1 cellular context compared by ENCODE assay signal in genomic region chr6:157726892-157727628, GRCh38.
TF ChIP-seq lines count a peak whose summit lies in the region.

No MANE protein-coding gene starts in this region.

TF ChIP-seq in HepG2, 621 proteins besides CTCF, POLR2A, EP300 and RAD21 (continues in another document):
- TF ChIP-seq NFRKB (IDR thresholded peaks at IDR 0.05): no peak
- TF ChIP-seq CCDC6 (CRISPR knock-in tag; IDR thresholded peaks at IDR 0.05): no peak
- TF ChIP-seq, protein P1, sequence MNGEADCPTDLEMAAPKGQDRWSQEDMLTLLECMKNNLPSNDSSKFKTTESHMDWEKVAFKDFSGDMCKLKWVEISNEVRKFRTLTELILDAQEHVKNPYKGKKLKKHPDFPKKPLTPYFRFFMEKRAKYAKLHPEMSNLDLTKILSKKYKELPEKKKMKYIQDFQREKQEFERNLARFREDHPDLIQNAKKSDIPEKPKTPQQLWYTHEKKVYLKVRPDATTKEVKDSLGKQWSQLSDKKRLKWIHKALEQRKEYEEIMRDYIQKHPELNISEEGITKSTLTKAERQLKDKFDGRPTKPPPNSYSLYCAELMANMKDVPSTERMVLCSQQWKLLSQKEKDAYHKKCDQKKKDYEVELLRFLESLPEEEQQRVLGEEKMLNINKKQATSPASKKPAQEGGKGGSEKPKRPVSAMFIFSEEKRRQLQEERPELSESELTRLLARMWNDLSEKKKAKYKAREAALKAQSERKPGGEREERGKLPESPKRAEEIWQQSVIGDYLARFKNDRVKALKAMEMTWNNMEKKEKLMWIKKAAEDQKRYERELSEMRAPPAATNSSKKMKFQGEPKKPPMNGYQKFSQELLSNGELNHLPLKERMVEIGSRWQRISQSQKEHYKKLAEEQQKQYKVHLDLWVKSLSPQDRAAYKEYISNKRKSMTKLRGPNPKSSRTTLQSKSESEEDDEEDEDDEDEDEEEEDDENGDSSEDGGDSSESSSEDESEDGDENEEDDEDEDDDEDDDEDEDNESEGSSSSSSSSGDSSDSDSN (CRISPR knock-in tag; IDR thresholded peaks at IDR 0.05): no peak
- TF ChIP-seq MBD4 (IDR thresholded peaks at IDR 0.05; ENCODE audit: borderline replicate concordance, low read length): no peak
- TF ChIP-seq, protein P2, sequence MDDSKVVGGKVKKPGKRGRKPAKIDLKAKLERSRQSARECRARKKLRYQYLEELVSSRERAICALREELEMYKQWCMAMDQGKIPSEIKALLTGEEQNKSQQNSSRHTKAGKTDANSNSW (CRISPR knock-in tag; IDR thresholded peaks at IDR 0.05; ENCODE audit: borderline replicate concordance): no peak
- TF ChIP-seq ARID3A (IDR thresholded peaks at IDR 0.05; ENCODE audit: low read depth, low read length): no peak
- TF ChIP-seq HDAC1 (CRISPR knock-in tag; IDR thresholded peaks at IDR 0.05): peak; percentile 21; the same call in 1 of the 2 replicates
- TF ChIP-seq SNRNP70 (IDR thresholded peaks at IDR 0.05; ENCODE audit: low read depth, low read length): no peak
- no peak for TF ChIP-seq ZGPAT (CRISPR knock-in tag; IDR thresholded peaks at IDR 0.05)
- TF ChIP-seq, protein P3, sequence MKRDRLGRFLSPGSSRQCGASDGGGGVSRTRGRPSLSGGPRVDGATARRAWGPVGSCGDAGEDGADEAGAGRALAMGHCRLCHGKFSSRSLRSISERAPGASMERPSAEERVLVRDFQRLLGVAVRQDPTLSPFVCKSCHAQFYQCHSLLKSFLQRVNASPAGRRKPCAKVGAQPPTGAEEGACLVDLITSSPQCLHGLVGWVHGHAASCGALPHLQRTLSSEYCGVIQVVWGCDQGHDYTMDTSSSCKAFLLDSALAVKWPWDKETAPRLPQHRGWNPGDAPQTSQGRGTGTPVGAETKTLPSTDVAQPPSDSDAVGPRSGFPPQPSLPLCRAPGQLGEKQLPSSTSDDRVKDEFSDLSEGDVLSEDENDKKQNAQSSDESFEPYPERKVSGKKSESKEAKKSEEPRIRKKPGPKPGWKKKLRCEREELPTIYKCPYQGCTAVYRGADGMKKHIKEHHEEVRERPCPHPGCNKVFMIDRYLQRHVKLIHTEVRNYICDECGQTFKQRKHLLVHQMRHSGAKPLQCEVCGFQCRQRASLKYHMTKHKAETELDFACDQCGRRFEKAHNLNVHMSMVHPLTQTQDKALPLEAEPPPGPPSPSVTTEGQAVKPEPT (CRISPR knock-in tag; IDR thresholded peaks at IDR 0.05; ENCODE audit: low read depth): no peak
- TF ChIP-seq ZNF556 (CRISPR knock-in tag; IDR thresholded peaks at IDR 0.05; ENCODE audit: borderline replicate concordance): 0 out of 2 replicates have a peak, but pooled peaks have one; percentile 47
- TF ChIP-seq PAF1 (CRISPR knock-in tag; IDR thresholded peaks at IDR 0.05): no peak
- TF ChIP-seq, protein P4, sequence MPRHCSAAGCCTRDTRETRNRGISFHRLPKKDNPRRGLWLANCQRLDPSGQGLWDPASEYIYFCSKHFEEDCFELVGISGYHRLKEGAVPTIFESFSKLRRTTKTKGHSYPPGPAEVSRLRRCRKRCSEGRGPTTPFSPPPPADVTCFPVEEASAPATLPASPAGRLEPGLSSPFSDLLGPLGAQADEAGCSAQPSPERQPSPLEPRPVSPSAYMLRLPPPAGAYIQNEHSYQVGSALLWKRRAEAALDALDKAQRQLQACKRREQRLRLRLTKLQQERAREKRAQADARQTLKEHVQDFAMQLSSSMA (CRISPR knock-in tag; IDR thresholded peaks at IDR 0.05): no peak
- TF ChIP-seq MED13 (CRISPR knock-in tag; IDR thresholded peaks at IDR 0.05): no peak
- no peak for TF ChIP-seq PAWR (CRISPR knock-in tag; IDR thresholded peaks at IDR 0.05; ENCODE audit: borderline replicate concordance)
- TF ChIP-seq TCF7L2 (IDR thresholded peaks at IDR 0.05; ENCODE audit: low read depth, low read length): no peak
- no peak for TF ChIP-seq BRD4 (CRISPR knock-in tag; IDR thresholded peaks at IDR 0.05)
- no peak for TF ChIP-seq CBX1 (IDR thresholded peaks at IDR 0.05; ENCODE audit: low read depth)
- no peak for TF ChIP-seq SKI (IDR thresholded peaks at IDR 0.05; ENCODE audit: partially characterized antibody)
- TF ChIP-seq AKAP8 (CRISPR knock-in tag; IDR thresholded peaks at IDR 0.05): no peak
- TF ChIP-seq ZNF367 (CRISPR knock-in tag; IDR thresholded peaks at IDR 0.05; ENCODE audit: borderline replicate concordance): no peak
- TF ChIP-seq ZSCAN25 (CRISPR knock-in tag; IDR thresholded peaks at IDR 0.05): no peak
- no peak for TF ChIP-seq ZNF776 (CRISPR knock-in tag; IDR thresholded peaks at IDR 0.05)
- 0 out of 2 replicates have a peak, but pooled peaks have one; percentile 26 for TF ChIP-seq MEIS1 (CRISPR knock-in tag; IDR thresholded peaks at IDR 0.05; ENCODE audit: borderline replicate concordance)
- no peak for TF ChIP-seq ETV6 (CRISPR knock-in tag; conservative IDR thresholded peaks at IDR 0.05)
- no peak for TF ChIP-seq KIAA2018 (CRISPR knock-in tag; IDR thresholded peaks at IDR 0.05; ENCODE audit: borderline replicate concordance)
- TF ChIP-seq ZNF816 (CRISPR knock-in tag; IDR thresholded peaks at IDR 0.05; ENCODE audit: borderline replicate concordance): peak; percentile 35; the same call in 1 of the 2 replicates
- 0 out of 2 replicates have a peak, but pooled peaks have one; percentile 35 for TF ChIP-seq GTF3A (CRISPR knock-in tag; conservative IDR thresholded peaks at IDR 0.05)
- TF ChIP-seq KAT7 (CRISPR knock-in tag; IDR thresholded peaks at IDR 0.05; ENCODE audit: borderline replicate concordance): no peak
- TF ChIP-seq TEAD3 (CRISPR knock-in tag; optimal IDR thresholded peaks at IDR 0.05; ENCODE audit: borderline replicate concordance): no peak
- TF ChIP-seq GATAD1 (CRISPR knock-in tag; IDR thresholded peaks at IDR 0.05): no peak
- TF ChIP-seq SOX13 (IDR thresholded peaks at IDR 0.05): no peak
- 0 out of 4 replicates have a peak, but pooled peaks of 1 of the 2 experiments have one; percentile 18 for TF ChIP-seq SOX13 (CRISPR knock-in tag; conservative IDR thresholded peaks at IDR 0.05 in 1 of 2, IDR thresholded peaks at IDR 0.05 in 1 of 2)
- no peak for TF ChIP-seq RFX3 (CRISPR knock-in tag; IDR thresholded peaks at IDR 0.05)
- 0 out of 2 replicates have a peak, but pooled peaks have one; percentile 57 for TF ChIP-seq ZNF670 (CRISPR knock-in tag; IDR thresholded peaks at IDR 0.05; ENCODE audit: borderline replicate concordance)
- TF ChIP-seq, protein P5, sequence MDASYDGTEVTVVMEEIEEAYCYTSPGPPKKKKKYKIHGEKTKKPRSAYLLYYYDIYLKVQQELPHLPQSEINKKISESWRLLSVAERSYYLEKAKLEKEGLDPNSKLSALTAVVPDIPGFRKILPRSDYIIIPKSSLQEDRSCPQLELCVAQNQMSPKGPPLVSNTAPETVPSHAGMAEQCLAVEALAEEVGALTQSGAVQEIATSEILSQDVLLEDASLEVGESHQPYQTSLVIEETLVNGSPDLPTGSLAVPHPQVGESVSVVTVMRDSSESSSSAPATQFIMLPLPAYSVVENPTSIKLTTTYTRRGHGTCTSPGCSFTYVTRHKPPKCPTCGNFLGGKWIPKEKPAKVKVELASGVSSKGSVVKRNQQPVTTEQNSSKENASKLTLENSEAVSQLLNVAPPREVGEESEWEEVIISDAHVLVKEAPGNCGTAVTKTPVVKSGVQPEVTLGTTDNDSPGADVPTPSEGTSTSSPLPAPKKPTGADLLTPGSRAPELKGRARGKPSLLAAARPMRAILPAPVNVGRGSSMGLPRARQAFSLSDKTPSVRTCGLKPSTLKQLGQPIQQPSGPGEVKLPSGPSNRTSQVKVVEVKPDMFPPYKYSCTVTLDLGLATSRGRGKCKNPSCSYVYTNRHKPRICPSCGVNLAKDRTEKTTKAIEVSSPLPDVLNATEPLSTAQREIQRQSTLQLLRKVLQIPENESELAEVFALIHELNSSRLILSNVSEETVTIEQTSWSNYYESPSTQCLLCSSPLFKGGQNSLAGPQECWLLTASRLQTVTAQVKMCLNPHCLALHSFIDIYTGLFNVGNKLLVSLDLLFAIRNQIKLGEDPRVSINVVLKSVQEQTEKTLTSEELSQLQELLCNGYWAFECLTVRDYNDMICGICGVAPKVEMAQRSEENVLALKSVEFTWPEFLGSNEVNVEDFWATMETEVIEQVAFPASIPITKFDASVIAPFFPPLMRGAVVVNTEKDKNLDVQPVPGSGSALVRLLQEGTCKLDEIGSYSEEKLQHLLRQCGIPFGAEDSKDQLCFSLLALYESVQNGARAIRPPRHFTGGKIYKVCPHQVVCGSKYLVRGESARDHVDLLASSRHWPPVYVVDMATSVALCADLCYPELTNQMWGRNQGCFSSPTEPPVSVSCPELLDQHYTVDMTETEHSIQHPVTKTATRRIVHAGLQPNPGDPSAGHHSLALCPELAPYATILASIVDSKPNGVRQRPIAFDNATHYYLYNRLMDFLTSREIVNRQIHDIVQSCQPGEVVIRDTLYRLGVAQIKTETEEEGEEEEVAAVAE (CRISPR knock-in tag; IDR thresholded peaks at IDR 0.05; ENCODE audit: borderline replicate concordance): no peak
- TF ChIP-seq RXRA (CRISPR knock-in tag; IDR thresholded peaks at IDR 0.05): no peak
- no peak for TF ChIP-seq ZNF549 (CRISPR knock-in tag; IDR thresholded peaks at IDR 0.05)
- TF ChIP-seq MLLT10 (CRISPR knock-in tag; IDR thresholded peaks at IDR 0.05): no peak
- peak; percentile 45 for TF ChIP-seq ZBTB43 (CRISPR knock-in tag; conservative IDR thresholded peaks at IDR 0.05)
